Comparison of ENCODE assay signal across 30 cellular contexts in genomic region chr3:72205297-72205696, GRCh38.
"Had no signal": no experiment of that assay in that cellular context is flagged by ENCODE, and none has a peak within 500 bp of the region (broad histone marks: within the 10 kb centered on the region; RNA-seq: fewer than 3 reads in every experiment).

No MANE protein-coding gene starts in this region.

- H3K27ac ChIP-seq: adrenal gland, body of pancreas, esophagus muscularis mucosa, foreskin keratinocyte, gastrocnemius medialis, heart left ventricle had no signal

- H3K4me3 ChIP-seq: adrenal gland, body of pancreas, esophagus muscularis mucosa, gastrocnemius medialis, heart left ventricle had no signal

- H3K27me3 ChIP-seq: adrenal gland, body of pancreas, esophagus muscularis mucosa, gastrocnemius medialis had no signal

- ATAC-seq: activated CD4-positive, alpha-beta T cell treated with anti-CD3 and anti-CD28 coated beads for 36 hours; activated CD8-positive, alpha-beta memory T cell treated with anti-CD3 and anti-CD28 coated beads, Interleukin-2, amount 10 ng/mL, durations not matched to agents 7 days and 5 days; activated CD8-positive, alpha-beta T cell treated with anti-CD3 and anti-CD28 coated beads, Interleukin-2, amount 10 ng/mL, durations not matched to agents 7 days and 5 days; activated naive CD8-positive, alpha-beta T cell treated with anti-CD3 and anti-CD28 coated beads, Interleukin-2, amount 50 U/mL, for 24 hours; body of pancreas; effector memory CD8-positive, alpha-beta T cell; foreskin keratinocyte; gastrocnemius medialis; heart left ventricle had no signal

- H3K4me1 ChIP-seq: adrenal gland, body of pancreas, esophagus muscularis mucosa, foreskin keratinocyte, gastrocnemius medialis, heart left ventricle had no signal

- H3K36me3 ChIP-seq: adrenal gland, esophagus muscularis mucosa, gastrocnemius medialis, heart left ventricle had no signal

- DNase-seq: activated CD4-positive, alpha-beta memory T cell treated with anti-CD3 and anti-CD28 coated beads for 36 hours; activated CD4-positive, alpha-beta T cell treated with anti-CD3 and anti-CD28 coated beads for 36 hours; activated CD4-positive, alpha-beta T cell treated with anti-CD3 and anti-CD28 coated beads, Interleukin-2, amount 10 ng/mL, durations not matched to agents 24 days and 14 days; activated CD4-positive, CD25-positive, alpha-beta regulatory T cell; activated CD4-positive, CD25-positive, alpha-beta regulatory T cell treated with anti-CD3 and anti-CD28 coated beads, Interleukin-2, amount 50 U/mL, for 72 hours; activated CD8-positive, alpha-beta memory T cell treated with anti-CD3 and anti-CD28 coated beads, Interleukin-2, amount 10 ng/mL, durations not matched to agents 7 days and 5 days; activated CD8-positive, alpha-beta memory T cell treated with anti-CD3 and anti-CD28 coated beads, Interleukin-2, amount 50 U/mL, for 4 hours; activated CD8-positive, alpha-beta T cell treated with anti-CD3 and anti-CD28 coated beads, Interleukin-2, amount 10 ng/mL, durations not matched to agents 7 days and 5 days; activated effector memory CD4-positive, alpha-beta T cell treated with anti-CD3 and anti-CD28 coated beads, Interleukin-2, amount 50 U/mL, for 16 hours; activated naive CD4-positive, alpha-beta T cell treated with anti-CD3 and anti-CD28 coated beads for 36 hours; activated naive CD8-positive, alpha-beta T cell treated with anti-CD3 and anti-CD28 coated beads for 36 hours; activated naive CD8-positive, alpha-beta T cell treated with anti-CD3 and anti-CD28 coated beads, Interleukin-2, amount 50 U/mL, for 24 hours; activated T-cell treated with anti-CD3 and anti-CD28 coated beads, Interleukin-2, amount 50 U/mL, for 1 hour; activated T-cell treated with anti-CD3 and anti-CD28 coated beads, Interleukin-2, amount 50 U/mL, for 48 hours; adrenal gland; amygdala; aorta; body of pancreas; caudate nucleus; cortex of kidney; dermis blood vessel endothelial cell; effector CD4-positive, alpha-beta T cell; effector memory CD8-positive, alpha-beta T cell; erythroblast; foreskin keratinocyte; gastrocnemius medialis; glutamatergic neuron; heart left ventricle; T1000 had no signal

- H3K9me3 ChIP-seq: adrenal gland, body of pancreas had no signal
